8 cellular contexts compared by ENCODE assay signal in genomic region chr9:128276008-128276573, GRCh38. TPM values are rescaled to one million over a fixed set of nuclear protein-coding genes. Genes with fewer than 3 reads are reported as not detected.
DNase-seq lines count a peak whose midpoint lies in the region; ATAC-seq, FAIRE-seq and TF ChIP-seq lines count a peak whose summit lies in the region.

Gene SWI5 (plus strand): TSS chr9:128276276.

- no peaks in the 10 kb centered on the region for H3K4me1 ChIP-seq in BE2C

- H3K27me3 ChIP-seq in BE2C (no peaks in the 10 kb centered on the region), kidney epithelial cell (ENCODE audit: control insufficient read depth, insufficient read depth, low read length) (no peaks in the 10 kb centered on the region)

- FAIRE-seq in GM19239 (lab: Jason Lieb, UNC) = peak; percentile 97

- peak within 1 kb of the TSS; percentile 90 for H3K4me3 ChIP-seq in BE2C (ENCODE audit: low read depth, low read length)
- peak within 1 kb of the TSS; percentile 79 for H3K4me3 ChIP-seq in kidney epithelial cell (ENCODE audit: low read depth, low read length)

- TF ChIP-seq CTCF in BE2C (IDR thresholded peaks at IDR 0.05; ENCODE audit: low read depth, low read length) (no peak), kidney epithelial cell (IDR thresholded peaks at IDR 0.05; ENCODE audit: insufficient read depth, low read length, poor library complexity, severe bottlenecking) (no peak)

- no peaks in the 10 kb centered on the region for H3K9me3 ChIP-seq in BE2C

- H3K36me3 ChIP-seq in BE2C (no peaks in the 10 kb centered on the region), kidney epithelial cell (ENCODE audit: control insufficient read depth, insufficient read depth, low read length) (peaks cover 1% of the 10 kb centered on the region)

- peak; percentile 100 for DNase-seq in BE2C
- DNase-seq in GM19239 (ENCODE audit: insufficient read length, low spot score) = peak; percentile 90
- DNase-seq in NCI-H510A treated with DMSO at 0.1 percent for 48 hours (lab: John Stamatoyannopoulos, UW) = peak; percentile 99
- peak; percentile 100 for DNase-seq in activated CD4-positive, alpha-beta T cell treated with anti-CD3 and anti-CD28 coated beads for 24 hours (ENCODE audit: low read depth in 2 of 2)
- DNase-seq in cerebellum (ENCODE audit: low spot score) = peak; percentile 99
- DNase-seq in kidney epithelial cell (ENCODE audit: low read depth) = peak; percentile 90
- peak; percentile 100 for DNase-seq in stimulated activated CD4-positive, alpha-beta T cell treated with anti-CD3 and anti-CD28 coated beads, Interleukin-15, amount 100 ng/mL, for 24 hours

- peak; percentile 95 for ATAC-seq in HG03442 (IDR thresholded peaks at IDR 0.05; ENCODE audit: unreplicated experiment)

RNA-seq across cellular contexts. Expression of gene SWI5, which starts in this region (rescaled TPM):
- 15.7 TPM for polyA plus RNA-seq in BE2C (2012; ENCODE audit: insufficient read depth, insufficient read length, low read depth)
- total RNA-seq in cerebellum (10.5 TPM), kidney epithelial cell (37.4 and 45.5 TPM in 2 replicates)

Comparison
In these comparisons a context has a peak if more than half of its experiments do, and no peak if none do; other contexts are left out.
1. Peak in every context shown above with its lines: DNase-seq, ATAC-seq and H3K4me3 ChIP-seq.